In genomic region chr12:111395557-111396187, GRCh38 we compare ENCODE assay signal across 20 cellular contexts.
"Had no signal": no experiment of that assay in that cellular context is flagged by ENCODE, and none has a peak within 500 bp of the region (broad histone marks: within the 10 kb centered on the region; RNA-seq: fewer than 3 reads in every experiment).

No MANE protein-coding gene starts in this region.

- H3K4me2 ChIP-seq: KMS-11 had no signal

- DNase-seq: IMR-90, Kasumi-1, MM.1S, NCI-H1092 treated with DMSO at 0.1 percent for 48 hours, NCI-H1436, NCI-H187, NCI-H2029, NCI-H2081 treated with DMSO at 0.1 percent for 48 hours, NCI-H2171 treated with DMSO at 0.1 percent for 48 hours, NCI-H2227 treated with DMSO at 0.1 percent for 48 hours, NCI-H524, NCI-H69, NCI-H774, SHP77 treated with DMSO at 0.1 percent for 48 hours, SJCRH30, T-helper 1 cell had no signal

- H3K27ac ChIP-seq: KMS-11, SJCRH30 had no signal

- H3K36me3 ChIP-seq: SJCRH30 had no signal

- H3K4me3 ChIP-seq: SJCRH30 had no signal

- ATAC-seq: Panc1, Right ventricle myocardium inferior, SK-N-SH treated with all-trans-retinoic acid at 6 μM for 48 hours had no signal

- H3K9me3 ChIP-seq: SJCRH30 had no signal
